In genomic region chr7:101922631-101923275, GRCh38 we compare ENCODE assay signal across 2 cellular contexts.
TF ChIP-seq lines count a peak whose summit lies in the region.

No MANE protein-coding gene starts in this region.

TF ChIP-seq in GM23338, 12 proteins besides CTCF, POLR2A, EP300 and RAD21:
- TF ChIP-seq REST (IDR thresholded peaks at IDR 0.05; ENCODE audit: unreplicated experiment) (no peak), POLR2AphosphoS5 (IDR thresholded peaks at IDR 0.05; ENCODE audit: low read depth) (no peak), ETS1 (IDR thresholded peaks at IDR 0.05) (no peak)

TF ChIP-seq in GM12878, 131 proteins besides CTCF, POLR2A, EP300 and RAD21 (continued from another document):
- TF ChIP-seq, protein P1, sequence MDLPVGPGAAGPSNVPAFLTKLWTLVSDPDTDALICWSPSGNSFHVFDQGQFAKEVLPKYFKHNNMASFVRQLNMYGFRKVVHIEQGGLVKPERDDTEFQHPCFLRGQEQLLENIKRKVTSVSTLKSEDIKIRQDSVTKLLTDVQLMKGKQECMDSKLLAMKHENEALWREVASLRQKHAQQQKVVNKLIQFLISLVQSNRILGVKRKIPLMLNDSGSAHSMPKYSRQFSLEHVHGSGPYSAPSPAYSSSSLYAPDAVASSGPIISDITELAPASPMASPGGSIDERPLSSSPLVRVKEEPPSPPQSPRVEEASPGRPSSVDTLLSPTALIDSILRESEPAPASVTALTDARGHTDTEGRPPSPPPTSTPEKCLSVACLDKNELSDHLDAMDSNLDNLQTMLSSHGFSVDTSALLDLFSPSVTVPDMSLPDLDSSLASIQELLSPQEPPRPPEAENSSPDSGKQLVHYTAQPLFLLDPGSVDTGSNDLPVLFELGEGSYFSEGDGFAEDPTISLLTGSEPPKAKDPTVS (IDR thresholded peaks at IDR 0.05; ENCODE audit: low read depth, low read length) = no peak
- TF ChIP-seq GATAD2B (conservative IDR thresholded peaks at IDR 0.05; ENCODE audit: low read depth) = no peak
- no peak for TF ChIP-seq ZNF217 (IDR thresholded peaks at IDR 0.05)
- TF ChIP-seq IKZF2 (IDR thresholded peaks at IDR 0.05) = no peak
- no peak for TF ChIP-seq EGR1 (IDR thresholded peaks at IDR 0.05; ENCODE audit: borderline replicate concordance in 1 of 2, low read depth in 2 of 2, low read length in 2 of 2)
- TF ChIP-seq, protein P2, sequence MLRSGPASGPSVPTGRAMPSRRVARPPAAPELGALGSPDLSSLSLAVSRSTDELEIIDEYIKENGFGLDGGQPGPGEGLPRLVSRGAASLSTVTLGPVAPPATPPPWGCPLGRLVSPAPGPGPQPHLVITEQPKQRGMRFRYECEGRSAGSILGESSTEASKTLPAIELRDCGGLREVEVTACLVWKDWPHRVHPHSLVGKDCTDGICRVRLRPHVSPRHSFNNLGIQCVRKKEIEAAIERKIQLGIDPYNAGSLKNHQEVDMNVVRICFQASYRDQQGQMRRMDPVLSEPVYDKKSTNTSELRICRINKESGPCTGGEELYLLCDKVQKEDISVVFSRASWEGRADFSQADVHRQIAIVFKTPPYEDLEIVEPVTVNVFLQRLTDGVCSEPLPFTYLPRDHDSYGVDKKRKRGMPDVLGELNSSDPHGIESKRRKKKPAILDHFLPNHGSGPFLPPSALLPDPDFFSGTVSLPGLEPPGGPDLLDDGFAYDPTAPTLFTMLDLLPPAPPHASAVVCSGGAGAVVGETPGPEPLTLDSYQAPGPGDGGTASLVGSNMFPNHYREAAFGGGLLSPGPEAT (IDR thresholded peaks at IDR 0.05; ENCODE audit: low read depth) = no peak
- no peak for TF ChIP-seq BCL3 (IDR thresholded peaks at IDR 0.05; ENCODE audit: borderline replicate concordance, insufficient read depth, low read depth, low read length, poor library complexity, severe bottlenecking)
- TF ChIP-seq SP1 (IDR thresholded peaks at IDR 0.05; ENCODE audit: low read depth, low read length) = no peak
- no peak for TF ChIP-seq YY1 (IDR thresholded peaks at IDR 0.05; ENCODE audit: low read depth, low read length)
